8 cellular contexts compared by ENCODE assay signal in genomic region chr7:158830211-158830723, GRCh38. TPM values are rescaled to one million over a fixed set of nuclear protein-coding genes. Genes with fewer than 3 reads are reported as not detected.
DNase-seq lines count a peak whose midpoint lies in the region; ATAC-seq, FAIRE-seq and TF ChIP-seq lines count a peak whose summit lies in the region.

No MANE protein-coding gene starts in this region.

- CTCF ChIA-PET in SK-N-SH (lab: Yijun Ruan, JAX) = interaction anchor here (0.7 to 2.1 kb wide), 5 partner anchors 10 to 200 kb away, joined by 3 to 5 read pairs (median 4); no protein-coding TSS in a partner anchor

- peaks cover 33% of the 10 kb centered on the region for H3K79me2 ChIP-seq in SK-N-SH (ENCODE audit: insufficient read depth)

- TF ChIP-seq EP300 in SK-N-SH (IDR thresholded peaks at IDR 0.05; ENCODE audit: borderline replicate concordance in 1 of 2, low read depth in 1 of 2, low read length in 1 of 2) (no peak), suprapubic skin (IDR thresholded peaks at IDR 0.05) (no peak)

- peaks cover 5 to 7% of the 10 kb centered on the region in 2 experiments; a peak in 2 of 4 replicates for H3K4me1 ChIP-seq in SK-N-SH (ENCODE audit: control insufficient read depth in 1 of 2, insufficient read depth in 2 of 2, low read depth in 1 of 2, low read length in 1 of 2)
- H3K4me1 ChIP-seq in ascending aorta = peaks cover 0 to 9% of the 10 kb centered on the region in 2 donors
- peaks cover 16% of the 10 kb centered on the region for H3K4me1 ChIP-seq in suprapubic skin

- no peak for FAIRE-seq in D721Med (lab: Jason Lieb, UNC)

- H4K20me1 ChIP-seq in SK-N-SH (ENCODE audit: insufficient read depth) = peaks cover 7% of the 10 kb centered on the region

- no peak for TF ChIP-seq RAD21 in SK-N-SH (IDR thresholded peaks at IDR 0.05; ENCODE audit: low read length)

- peaks cover 6% of the 10 kb centered on the region for H3F3A ChIP-seq in SK-N-SH (replicated peaks; ENCODE audit: insufficient read depth)

- H3K9ac ChIP-seq in SK-N-SH = peak overlapping the region; percentile 96

- POLR2A ChIA-PET in SK-N-SH (lab: Yijun Ruan, JAX) = interaction anchor here (0.5 to 0.7 kb wide), 3 partner anchors 41 to 299 kb away, joined by 3 read pairs; no protein-coding TSS in a partner anchor

- peak overlapping the region; percentile 78 to 89 for H3K4me3 ChIP-seq in SK-N-SH (ENCODE audit: low read depth in 2 of 2, low read length in 1 of 2)
- H3K4me3 ChIP-seq in ascending aorta = peak overlapping the region; percentile 74 to 90
- peak overlapping the region; percentile 99 for H3K4me3 ChIP-seq in suprapubic skin

- H3K36me3 ChIP-seq in SK-N-SH (replicated peaks in 1 of 2; ENCODE audit: control insufficient read depth in 1 of 2, insufficient read depth in 2 of 2, low read length in 1 of 2) = peaks cover 0 to 10% of the 10 kb centered on the region in 2 experiments
- peaks cover 0 to 4% of the 10 kb centered on the region in 2 donors for H3K36me3 ChIP-seq in ascending aorta
- no peaks in the 10 kb centered on the region for H3K36me3 ChIP-seq in suprapubic skin

- TF ChIP-seq CTCF in SK-N-SH (IDR thresholded peaks at IDR 0.05) (no peak; the same call in 1 of the 2 replicates), ascending aorta (IDR thresholded peaks at IDR 0.05) (no peak), suprapubic skin (IDR thresholded peaks at IDR 0.05) (no peak), D721Med (IDR thresholded peaks at IDR 0.05; ENCODE audit: insufficient read depth, missing control alignments) (no peak)

- WGBS in SK-N-SH (ENCODE audit: low lambda C conversion rate) = 19% methylated on average over 13 of the region's 14 CpGs
- WGBS in suprapubic skin = under 1% methylated on average over 11 of the region's 14 CpGs

- ATAC-seq in SK-N-SH treated with all-trans-retinoic acid at 6 μM for 48 hours = no peak
- no peak for ATAC-seq in HG03108 (IDR thresholded peaks at IDR 0.05; ENCODE audit: unreplicated experiment)

- peak overlapping the region; percentile 87 for H2AFZ ChIP-seq in SK-N-SH (ENCODE audit: low read depth)

- H3K27ac ChIP-seq in SK-N-SH (ENCODE audit: low read depth in 2 of 2, low read length in 1 of 2) (peak overlapping the region; percentile 85 to 97), ascending aorta (peak overlapping the region; percentile 97 to 100), layer of hippocampus (ENCODE audit: low read depth, low read length) (peak overlapping the region; percentile 97), suprapubic skin (peak overlapping the region; percentile 98)

- no peaks in the 10 kb centered on the region for H3K9me2 ChIP-seq in SK-N-SH

- intact Hi-C loops in ascending aorta (cut with DNase I) = no loop called here

- H3K4me2 ChIP-seq in SK-N-SH = peak overlapping the region; percentile 92

- no peak for DNase-seq in SK-N-SH
- DNase-seq in ascending aorta (ENCODE audit: low spot score in 2 of 2) = no peak
- no peak for DNase-seq in suprapubic skin (ENCODE audit: low spot score in 2 of 2)
- DNase-seq in HuH-7 (ENCODE audit: low spot score) = no peak
- DNase-seq in D721Med (ENCODE audit: insufficient read length, low spot score) = no peak

- H3K27me3 ChIP-seq in SK-N-SH (ENCODE audit: insufficient read depth) (no peaks in the 10 kb centered on the region), ascending aorta (no peaks in the 10 kb centered on the region), layer of hippocampus (ENCODE audit: control insufficient read depth, insufficient read depth, low read length) (no peaks in the 10 kb centered on the region), suprapubic skin (no peaks in the 10 kb centered on the region)

- H3K9me3 ChIP-seq in SK-N-SH (no peaks in the 10 kb centered on the region), ascending aorta (no peaks in the 10 kb centered on the region), suprapubic skin (no peaks in the 10 kb centered on the region)

- TF ChIP-seq POLR2A in suprapubic skin (IDR thresholded peaks at IDR 0.05) = no peak

TF ChIP-seq in SK-N-SH, 30 proteins besides CTCF, POLR2A, EP300 and RAD21 (continues in another document):
- TF ChIP-seq RXRA (IDR thresholded peaks at IDR 0.05; ENCODE audit: borderline replicate concordance, low read depth) (no peak), YY1 (IDR thresholded peaks at IDR 0.05; ENCODE audit: low read depth) (no peak), POLR2AphosphoS5 (IDR thresholded peaks at IDR 0.05; ENCODE audit: low read depth, low read length) (no peak), EZH2phosphoT487 (IDR thresholded peaks at IDR 0.05; ENCODE audit: borderline replicate concordance, low read depth) (no peak), MEF2A (IDR thresholded peaks at IDR 0.05; ENCODE audit: borderline replicate concordance, low read depth) (no peak), NRF1 (IDR thresholded peaks at IDR 0.05; ENCODE audit: low read depth, low read length) (no peak), FOSL2 (IDR thresholded peaks at IDR 0.05; ENCODE audit: borderline replicate concordance, low read depth) (no peak)
- TF ChIP-seq, protein P1, sequence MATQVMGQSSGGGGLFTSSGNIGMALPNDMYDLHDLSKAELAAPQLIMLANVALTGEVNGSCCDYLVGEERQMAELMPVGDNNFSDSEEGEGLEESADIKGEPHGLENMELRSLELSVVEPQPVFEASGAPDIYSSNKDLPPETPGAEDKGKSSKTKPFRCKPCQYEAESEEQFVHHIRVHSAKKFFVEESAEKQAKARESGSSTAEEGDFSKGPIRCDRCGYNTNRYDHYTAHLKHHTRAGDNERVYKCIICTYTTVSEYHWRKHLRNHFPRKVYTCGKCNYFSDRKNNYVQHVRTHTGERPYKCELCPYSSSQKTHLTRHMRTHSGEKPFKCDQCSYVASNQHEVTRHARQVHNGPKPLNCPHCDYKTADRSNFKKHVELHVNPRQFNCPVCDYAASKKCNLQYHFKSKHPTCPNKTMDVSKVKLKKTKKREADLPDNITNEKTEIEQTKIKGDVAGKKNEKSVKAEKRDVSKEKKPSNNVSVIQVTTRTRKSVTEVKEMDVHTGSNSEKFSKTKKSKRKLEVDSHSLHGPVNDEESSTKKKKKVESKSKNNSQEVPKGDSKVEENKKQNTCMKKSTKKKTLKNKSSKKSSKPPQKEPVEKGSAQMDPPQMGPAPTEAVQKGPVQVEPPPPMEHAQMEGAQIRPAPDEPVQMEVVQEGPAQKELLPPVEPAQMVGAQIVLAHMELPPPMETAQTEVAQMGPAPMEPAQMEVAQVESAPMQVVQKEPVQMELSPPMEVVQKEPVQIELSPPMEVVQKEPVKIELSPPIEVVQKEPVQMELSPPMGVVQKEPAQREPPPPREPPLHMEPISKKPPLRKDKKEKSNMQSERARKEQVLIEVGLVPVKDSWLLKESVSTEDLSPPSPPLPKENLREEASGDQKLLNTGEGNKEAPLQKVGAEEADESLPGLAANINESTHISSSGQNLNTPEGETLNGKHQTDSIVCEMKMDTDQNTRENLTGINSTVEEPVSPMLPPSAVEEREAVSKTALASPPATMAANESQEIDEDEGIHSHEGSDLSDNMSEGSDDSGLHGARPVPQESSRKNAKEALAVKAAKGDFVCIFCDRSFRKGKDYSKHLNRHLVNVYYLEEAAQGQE (IDR thresholded peaks at IDR 0.05; ENCODE audit: low read depth, low read length) = no peak

TF ChIP-seq in SK-N-SH treated with all-trans-retinoic acid at 6 μM for 48 hours, 23 proteins besides CTCF, POLR2A, EP300 and RAD21 (continues in another document):
- TF ChIP-seq CSDC2 (CRISPR knock-in tag; IDR thresholded peaks at IDR 0.05) (no peak), TCF4 (CRISPR knock-in tag; IDR thresholded peaks at IDR 0.05; ENCODE audit: borderline replicate concordance) (no peak), ESRRG (CRISPR knock-in tag; IDR thresholded peaks at IDR 0.05) (no peak), TOX (CRISPR knock-in tag; IDR thresholded peaks at IDR 0.05; ENCODE audit: borderline replicate concordance) (no peak), PPARA (CRISPR knock-in tag; IDR thresholded peaks at IDR 0.05; ENCODE audit: borderline replicate concordance) (no peak), ZC3H10 (CRISPR knock-in tag; IDR thresholded peaks at IDR 0.05) (no peak), ZFP3 (CRISPR knock-in tag; IDR thresholded peaks at IDR 0.05) (no peak), GLIS3 (CRISPR knock-in tag; IDR thresholded peaks at IDR 0.05) (no peak), ZNF8 (CRISPR knock-in tag; IDR thresholded peaks at IDR 0.05) (no peak)
- TF ChIP-seq, protein P2, sequence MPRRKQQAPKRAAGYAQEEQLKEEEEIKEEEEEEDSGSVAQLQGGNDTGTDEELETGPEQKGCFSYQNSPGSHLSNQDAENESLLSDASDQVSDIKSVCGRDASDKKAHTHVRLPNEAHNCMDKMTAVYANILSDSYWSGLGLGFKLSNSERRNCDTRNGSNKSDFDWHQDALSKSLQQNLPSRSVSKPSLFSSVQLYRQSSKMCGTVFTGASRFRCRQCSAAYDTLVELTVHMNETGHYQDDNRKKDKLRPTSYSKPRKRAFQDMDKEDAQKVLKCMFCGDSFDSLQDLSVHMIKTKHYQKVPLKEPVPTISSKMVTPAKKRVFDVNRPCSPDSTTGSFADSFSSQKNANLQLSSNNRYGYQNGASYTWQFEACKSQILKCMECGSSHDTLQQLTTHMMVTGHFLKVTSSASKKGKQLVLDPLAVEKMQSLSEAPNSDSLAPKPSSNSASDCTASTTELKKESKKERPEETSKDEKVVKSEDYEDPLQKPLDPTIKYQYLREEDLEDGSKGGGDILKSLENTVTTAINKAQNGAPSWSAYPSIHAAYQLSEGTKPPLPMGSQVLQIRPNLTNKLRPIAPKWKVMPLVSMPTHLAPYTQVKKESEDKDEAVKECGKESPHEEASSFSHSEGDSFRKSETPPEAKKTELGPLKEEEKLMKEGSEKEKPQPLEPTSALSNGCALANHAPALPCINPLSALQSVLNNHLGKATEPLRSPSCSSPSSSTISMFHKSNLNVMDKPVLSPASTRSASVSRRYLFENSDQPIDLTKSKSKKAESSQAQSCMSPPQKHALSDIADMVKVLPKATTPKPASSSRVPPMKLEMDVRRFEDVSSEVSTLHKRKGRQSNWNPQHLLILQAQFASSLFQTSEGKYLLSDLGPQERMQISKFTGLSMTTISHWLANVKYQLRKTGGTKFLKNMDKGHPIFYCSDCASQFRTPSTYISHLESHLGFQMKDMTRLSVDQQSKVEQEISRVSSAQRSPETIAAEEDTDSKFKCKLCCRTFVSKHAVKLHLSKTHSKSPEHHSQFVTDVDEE (CRISPR knock-in tag; IDR thresholded peaks at IDR 0.05) = no peak

RNA-seq across cellular contexts. Expression of gene ESYT2, which starts 1.0 kb away (rescaled TPM):
- polyA plus RNA-seq in SK-N-SH (2012; rRNA removed) = 34.2 and 42.7 TPM in 2 replicates
- polyA plus RNA-seq in SK-N-SH (2012; cell fraction: cytosol; rRNA removed) = 34.6 and 42.2 TPM in 2 replicates
- polyA plus RNA-seq in SK-N-SH (2012; cell fraction: nucleus; rRNA removed) = 19.3 and 31.3 TPM in 2 replicates
- 102 TPM for total RNA-seq in ascending aorta
- total RNA-seq in suprapubic skin = 10 to 100 TPM; 68.3 to 95.8 (median 82.6) TPM

RNA-seq across cellular contexts. Expression of gene DYNC2I1, which starts 26.1 kb away (rescaled TPM):
- 23.0 and 25.8 TPM in 2 replicates for polyA plus RNA-seq in SK-N-SH (2012; rRNA removed)
- 12.8 and 14.4 TPM in 2 replicates for polyA plus RNA-seq in SK-N-SH (2012; cell fraction: cytosol; rRNA removed)
- polyA plus RNA-seq in SK-N-SH (2012; cell fraction: nucleus; rRNA removed) = 89.3 and 188 TPM in 2 replicates
- total RNA-seq in ascending aorta = 7.6 TPM
- total RNA-seq in suprapubic skin = 10 to 100 TPM in 2 of 4 donors, 1 to 10 TPM in 2; 7.2 to 33.5 (median 9.3) TPM
